Comparison of ENCODE assay signal across 1 cellular context in the genomic region with DNA sequence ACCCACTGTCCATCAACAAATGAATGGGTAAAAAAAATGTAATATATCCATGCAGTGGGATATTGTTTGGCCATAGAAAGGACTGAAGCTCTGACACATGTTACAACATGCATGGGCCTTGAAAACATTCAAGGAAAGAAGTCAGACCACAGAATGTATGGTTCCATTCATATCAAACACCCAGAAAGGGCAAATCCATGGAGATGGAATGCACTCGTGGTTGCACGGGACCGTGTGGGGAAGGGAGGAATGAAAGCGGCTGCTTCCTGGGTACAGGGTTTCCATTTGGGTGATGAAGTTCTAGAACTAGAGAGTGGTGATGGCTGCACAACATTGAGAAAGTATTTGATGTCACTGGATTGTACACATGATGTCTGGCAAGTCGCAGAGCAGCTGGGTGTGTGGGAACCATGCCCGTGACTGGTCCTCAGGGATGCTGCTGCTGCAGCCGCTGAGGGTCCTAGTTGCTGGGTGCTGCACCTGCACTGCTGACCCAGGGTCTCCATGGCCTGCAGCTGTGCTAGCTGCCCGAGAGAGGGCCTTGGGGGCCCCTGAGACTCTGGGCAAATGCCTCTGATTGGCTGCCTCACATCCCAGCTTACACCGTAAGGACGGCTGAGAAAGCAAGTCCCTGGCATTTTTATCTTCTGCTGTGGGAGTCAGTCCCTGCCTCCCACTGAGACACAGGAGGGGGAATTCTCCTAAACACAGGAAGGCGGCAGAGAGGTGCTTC.
TF ChIP-seq lines count a peak whose summit lies in the region.

No MANE protein-coding gene starts in this region.

TF ChIP-seq in K562, 482 proteins besides CTCF, POLR2A, EP300 and RAD21 (continued from another document):
- TF ChIP-seq, protein P1, sequence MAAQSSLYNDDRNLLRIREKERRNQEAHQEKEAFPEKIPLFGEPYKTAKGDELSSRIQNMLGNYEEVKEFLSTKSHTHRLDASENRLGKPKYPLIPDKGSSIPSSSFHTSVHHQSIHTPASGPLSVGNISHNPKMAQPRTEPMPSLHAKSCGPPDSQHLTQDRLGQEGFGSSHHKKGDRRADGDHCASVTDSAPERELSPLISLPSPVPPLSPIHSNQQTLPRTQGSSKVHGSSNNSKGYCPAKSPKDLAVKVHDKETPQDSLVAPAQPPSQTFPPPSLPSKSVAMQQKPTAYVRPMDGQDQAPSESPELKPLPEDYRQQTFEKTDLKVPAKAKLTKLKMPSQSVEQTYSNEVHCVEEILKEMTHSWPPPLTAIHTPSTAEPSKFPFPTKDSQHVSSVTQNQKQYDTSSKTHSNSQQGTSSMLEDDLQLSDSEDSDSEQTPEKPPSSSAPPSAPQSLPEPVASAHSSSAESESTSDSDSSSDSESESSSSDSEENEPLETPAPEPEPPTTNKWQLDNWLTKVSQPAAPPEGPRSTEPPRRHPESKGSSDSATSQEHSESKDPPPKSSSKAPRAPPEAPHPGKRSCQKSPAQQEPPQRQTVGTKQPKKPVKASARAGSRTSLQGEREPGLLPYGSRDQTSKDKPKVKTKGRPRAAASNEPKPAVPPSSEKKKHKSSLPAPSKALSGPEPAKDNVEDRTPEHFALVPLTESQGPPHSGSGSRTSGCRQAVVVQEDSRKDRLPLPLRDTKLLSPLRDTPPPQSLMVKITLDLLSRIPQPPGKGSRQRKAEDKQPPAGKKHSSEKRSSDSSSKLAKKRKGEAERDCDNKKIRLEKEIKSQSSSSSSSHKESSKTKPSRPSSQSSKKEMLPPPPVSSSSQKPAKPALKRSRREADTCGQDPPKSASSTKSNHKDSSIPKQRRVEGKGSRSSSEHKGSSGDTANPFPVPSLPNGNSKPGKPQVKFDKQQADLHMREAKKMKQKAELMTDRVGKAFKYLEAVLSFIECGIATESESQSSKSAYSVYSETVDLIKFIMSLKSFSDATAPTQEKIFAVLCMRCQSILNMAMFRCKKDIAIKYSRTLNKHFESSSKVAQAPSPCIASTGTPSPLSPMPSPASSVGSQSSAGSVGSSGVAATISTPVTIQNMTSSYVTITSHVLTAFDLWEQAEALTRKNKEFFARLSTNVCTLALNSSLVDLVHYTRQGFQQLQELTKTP (IDR thresholded peaks at IDR 0.05; ENCODE audit: low read depth in 1 of 2, partially characterized antibody in 2 of 2) = no peak
